ENCODE assay signal across 11 cellular contexts in genomic region chr6:32223258-32224235, GRCh38. TPM values are rescaled to one million over a fixed set of nuclear protein-coding genes. Genes with fewer than 3 reads are reported as not detected.
DNase-seq lines count a peak whose midpoint lies in the region; ATAC-seq and TF ChIP-seq lines count a peak whose summit lies in the region.
"Had no signal": no experiment of that assay in that cellular context is flagged by ENCODE, and none has a peak within 500 bp of the region (broad histone marks: within the 10 kb centered on the region; RNA-seq: fewer than 3 reads in every experiment).

NOTCH4 (minus strand) TSS chr6:32224067; CDS start chr6:32223928, 139 bp downstream.

- POLR2A ChIA-PET in GM10248 (lab: Yijun Ruan, JAX) = no interaction called here

- no peak for DNase-seq in stimulated activated naive CD8-positive, alpha-beta T cell treated with anti-CD3 and anti-CD28 coated beads, Interleukin-15, Interleukin-2, amounts not matched to agents 100 U/mL and 50 U/mL, for 24 hours
- DNase-seq in cardiac septum (ENCODE audit: low spot score) (no peak), progenitor cell of endocrine pancreas (ENCODE audit: low spot score, unreplicated experiment) (no peak), HT-29 (ENCODE audit: low spot score) (no peak), GM10248 (ENCODE audit: extremely low spot score) (no peak), T-helper 2 cell (no peak)
- DNase-seq: ACHN; DMS153; stimulated activated CD4-positive, alpha-beta T cell treated with anti-CD3 and anti-CD28 coated beads, Interleukin-1b, Interleukin-23, amount 100 ng/mL, for 48 hours had no signal

- ATAC-seq in stimulated activated naive CD8-positive, alpha-beta T cell treated with anti-CD3 and anti-CD28 coated beads, Interleukin-15, Interleukin-2, amounts not matched to agents 100 U/mL and 50 U/mL, for 24 hours = no peak
- no peak for ATAC-seq in GM21423 (IDR thresholded peaks at IDR 0.05; ENCODE audit: unreplicated experiment)

- H3K4me1 Mint-ChIP-seq in stimulated activated naive CD8-positive, alpha-beta T cell treated with anti-CD3 and anti-CD28 coated beads, Interleukin-15, Interleukin-2, amounts not matched to agents 100 ng/mL and 50 ng/mL, for 24 hours (ENCODE audit: low read depth) = peaks cover 17% of the 10 kb centered on the region
- no peaks in the 10 kb centered on the region for H3K4me1 Mint-ChIP-seq in progenitor cell of endocrine pancreas (ENCODE audit: low read depth)

- no peak for TF ChIP-seq CTCF in progenitor cell of endocrine pancreas (IDR thresholded peaks at IDR 0.05; ENCODE audit: unreplicated experiment)
- TF ChIP-seq CTCF in GM10248 (IDR thresholded peaks at IDR 0.05; ENCODE audit: control extremely low read depth, extremely low read depth, low read depth, missing control alignments) = no peak

- no peaks in the 10 kb centered on the region for H3K9me3 Mint-ChIP-seq in stimulated activated naive CD8-positive, alpha-beta T cell treated with anti-CD3 and anti-CD28 coated beads, Interleukin-15, Interleukin-2, amounts not matched to agents 100 ng/mL and 50 ng/mL, for 24 hours
- H3K9me3 Mint-ChIP-seq in progenitor cell of endocrine pancreas (ENCODE audit: low read depth) = no peaks in the 10 kb centered on the region

- peak within 1 kb of the TSS; percentile 16 for H3K27ac Mint-ChIP-seq in stimulated activated naive CD8-positive, alpha-beta T cell treated with anti-CD3 and anti-CD28 coated beads, Interleukin-15, Interleukin-2, amounts not matched to agents 100 ng/mL and 50 ng/mL, for 24 hours
- H3K27ac Mint-ChIP-seq in progenitor cell of endocrine pancreas = peak within 1 kb of the TSS; percentile 67

- H3K36me3 Mint-ChIP-seq in stimulated activated naive CD8-positive, alpha-beta T cell treated with anti-CD3 and anti-CD28 coated beads, Interleukin-15, Interleukin-2, amounts not matched to agents 100 ng/mL and 50 ng/mL, for 24 hours (ENCODE audit: low read depth) = no peaks in the 10 kb centered on the region
- H3K36me3 Mint-ChIP-seq in progenitor cell of endocrine pancreas (ENCODE audit: insufficient read depth) = no peaks in the 10 kb centered on the region

- H3K27me3 Mint-ChIP-seq in stimulated activated naive CD8-positive, alpha-beta T cell treated with anti-CD3 and anti-CD28 coated beads, Interleukin-15, Interleukin-2, amounts not matched to agents 100 ng/mL and 50 ng/mL, for 24 hours = no peaks in the 10 kb centered on the region
- peaks cover 30% of the 10 kb centered on the region for H3K27me3 Mint-ChIP-seq in progenitor cell of endocrine pancreas

- intact Hi-C loops in cardiac septum (cut with DNase I) = no loop called here

- no peak within 1 kb of the TSS for H3K4me3 Mint-ChIP-seq in stimulated activated naive CD8-positive, alpha-beta T cell treated with anti-CD3 and anti-CD28 coated beads, Interleukin-15, Interleukin-2, amounts not matched to agents 100 ng/mL and 50 ng/mL, for 24 hours
- H3K4me3 Mint-ChIP-seq in progenitor cell of endocrine pancreas (ENCODE audit: low read depth) = no peak within 1 kb of the TSS

- CTCF ChIA-PET in GM10248 (lab: Yijun Ruan, JAX) = interaction anchor here (0.9 kb wide), 1 partner anchor 21 kb away, joined by 3 read pairs; no protein-coding TSS in a partner anchor

RNA-seq across cellular contexts. Expression of gene NOTCH4, which starts in this region (rescaled TPM):
- 31.2 TPM for total RNA-seq in cardiac septum
- total RNA-seq in progenitor cell of endocrine pancreas = 4.3 and 4.7 TPM in 2 replicates
- 2.2 and 2.4 TPM in 2 replicates for total RNA-seq in HT-29 (2014; rRNA removed; shearing (Covaris generic))
